ENCODE assay signal across 21 cellular contexts in genomic region chr9:107948601-107949000, GRCh38.
DNase-seq lines count a peak whose midpoint lies in the region; ATAC-seq and TF ChIP-seq lines count a peak whose summit lies in the region.
"Had no signal": no experiment of that assay in that cellular context is flagged by ENCODE, and none has a peak within 500 bp of the region (broad histone marks: within the 10 kb centered on the region; RNA-seq: fewer than 3 reads in every experiment).

No MANE protein-coding gene starts in this region.

- TF ChIP-seq POLR2A in gastrocnemius medialis (IDR thresholded peaks at IDR 0.05) = no peak

- in situ Hi-C loops in gastrocnemius medialis (cut with MboI; ENCODE audit: low sequenced_read_pairs in 4 of 4) = no loop called here

- peak overlapping the region; percentile 2 for H3K4me2 ChIP-seq in skeletal muscle satellite cell (ENCODE audit: low read length)
- H3K4me2 ChIP-seq: A549 had no signal

- H3K27ac Mint-ChIP-seq in CD8-positive, alpha-beta memory T cell = no peak overlapping the region
- H3K27ac Mint-ChIP-seq: HFFc6 had no signal

- no peak overlapping the region for H3K27ac ChIP-seq in CD8-positive, alpha-beta memory T cell (ENCODE audit: low read depth, low read length)
- no peak overlapping the region for H3K27ac ChIP-seq in gastrocnemius medialis
- H3K27ac ChIP-seq: A549, C4-2B, SJCRH30 had no signal

- no peak overlapping the region for H3K4me3 Mint-ChIP-seq in CD8-positive, alpha-beta memory T cell
- H3K4me3 Mint-ChIP-seq: HFFc6 had no signal

- H3K9me3 ChIP-seq in skeletal muscle satellite cell (replicated peaks; ENCODE audit: low read length) (no peaks in the 10 kb centered on the region), gastrocnemius medialis (peaks cover 0 to 7% (median 0%) of the 10 kb centered on the region in 3 donors)
- no peaks in the 10 kb centered on the region for H3K9me3 ChIP-seq in CD8-positive, alpha-beta memory T cell (ENCODE audit: low read length)
- H3K9me3 ChIP-seq: SJCRH30 had no signal

- intact Hi-C loops in Right ventricle myocardium inferior (cut with DNase I) (no loop called here), gastrocnemius medialis (cut with DNase I; ENCODE audit: low total_unique reads) (no loop called here)

- ATAC-seq in Right ventricle myocardium inferior = no peak
- no peak for ATAC-seq in gastrocnemius medialis
- ATAC-seq: A549, GM12878, PC-3 had no signal

- no peak overlapping the region for H3K9ac ChIP-seq in skeletal muscle satellite cell (ENCODE audit: low read depth, low read length)

- TF ChIP-seq CTCF in fibroblast of the aortic adventitia (IDR thresholded peaks at IDR 0.05; ENCODE audit: insufficient read depth, low read length) (no peak), gastrocnemius medialis (IDR thresholded peaks at IDR 0.05 in 4 of 5, conservative IDR thresholded peaks at IDR 0.05 in 1 of 5) (no peak)

- H3K36me3 Mint-ChIP-seq in CD8-positive, alpha-beta memory T cell = no peaks in the 10 kb centered on the region

- H3K27me3 ChIP-seq in skeletal muscle satellite cell (ENCODE audit: control insufficient read depth, insufficient read depth, low read length) (no peaks in the 10 kb centered on the region), gastrocnemius medialis (no peaks in the 10 kb centered on the region)
- no peaks in the 10 kb centered on the region for H3K27me3 ChIP-seq in CD8-positive, alpha-beta memory T cell (ENCODE audit: insufficient read depth, low read length, poor library complexity, severe bottlenecking)
- H3K27me3 ChIP-seq: SJCRH30 had no signal

- H3K4me3 ChIP-seq in fibroblast of the aortic adventitia (ENCODE audit: low read depth, low read length) = no peak overlapping the region
- no peak overlapping the region for H3K4me3 ChIP-seq in skeletal muscle satellite cell (ENCODE audit: low read length)
- no peak overlapping the region for H3K4me3 ChIP-seq in CD8-positive, alpha-beta memory T cell (ENCODE audit: low read length)
- no peak overlapping the region for H3K4me3 ChIP-seq in gastrocnemius medialis
- H3K4me3 ChIP-seq: A549, GM12878, SJCRH30 had no signal

- H3K9me3 Mint-ChIP-seq in CD8-positive, alpha-beta memory T cell = peaks cover 3 to 13% (median 8%) of the 10 kb centered on the region in 5 donors

- no peaks in the 10 kb centered on the region for H3K36me3 ChIP-seq in skeletal muscle satellite cell (ENCODE audit: insufficient read depth, low read length)
- no peaks in the 10 kb centered on the region for H3K36me3 ChIP-seq in CD8-positive, alpha-beta memory T cell (ENCODE audit: insufficient read depth, low read length)
- no peaks in the 10 kb centered on the region for H3K36me3 ChIP-seq in gastrocnemius medialis
- H3K36me3 ChIP-seq: SJCRH30 had no signal

- H3K27me3 Mint-ChIP-seq in CD8-positive, alpha-beta memory T cell = no peaks in the 10 kb centered on the region

- H3K4me1 ChIP-seq in skeletal muscle satellite cell (ENCODE audit: control insufficient read depth, insufficient read depth, low read length) (peaks cover 7% of the 10 kb centered on the region), gastrocnemius medialis (peaks cover 0 to 10% of the 10 kb centered on the region in 2 donors)
- H3K4me1 ChIP-seq in CD8-positive, alpha-beta memory T cell (ENCODE audit: insufficient read depth, low read length) = no peaks in the 10 kb centered on the region
- H3K4me1 ChIP-seq: A549, SJCRH30 had no signal

- POLR2A ChIA-PET in CD8-positive, alpha-beta memory T cell (lab: Charles Lee) = no interaction called here

- DNase-seq in AG20443 (ENCODE audit: low spot score) (peak; percentile 58), LHCN-M2 (ENCODE audit: low read depth) (peak; percentile 54), fibroblast of the aortic adventitia (ENCODE audit: low read depth) (peak; percentile 23), Right ventricle myocardium inferior (ENCODE audit: missing footprints) (no peak), gastrocnemius medialis (no peak)
- no peak for DNase-seq in CD8-positive, alpha-beta memory T cell
- DNase-seq: DMS 273 treated with DMSO at 0.1 percent for 48 hours, DND-41, GF-D8, HFFc6, KG1, NCI-H1417 treated with DMSO at 0.1 percent for 48 hours, NCI-H187 treated with DMSO at 0.1 percent for 48 hours, NCI-H226, NCI-H524, PC-3, SJCRH30 had no signal

- CTCF ChIA-PET in CD8-positive, alpha-beta memory T cell (lab: Charles Lee) = no interaction called here

- no peaks in the 10 kb centered on the region for H3K4me1 Mint-ChIP-seq in CD8-positive, alpha-beta memory T cell

Comparison
In these comparisons a context has a peak if more than half of its experiments do, and no peak if none do; other contexts are left out.
1. DNase-seq: peak in AG20443 (single experiment), LHCN-M2 (single experiment) and fibroblast of the aortic adventitia (single experiment); none in Right ventricle myocardium inferior (single experiment), CD8-positive, alpha-beta memory T cell (0 of 5) and gastrocnemius medialis (0 of 2).